ENCODE assay signal across 24 cellular contexts in the genomic region with DNA sequence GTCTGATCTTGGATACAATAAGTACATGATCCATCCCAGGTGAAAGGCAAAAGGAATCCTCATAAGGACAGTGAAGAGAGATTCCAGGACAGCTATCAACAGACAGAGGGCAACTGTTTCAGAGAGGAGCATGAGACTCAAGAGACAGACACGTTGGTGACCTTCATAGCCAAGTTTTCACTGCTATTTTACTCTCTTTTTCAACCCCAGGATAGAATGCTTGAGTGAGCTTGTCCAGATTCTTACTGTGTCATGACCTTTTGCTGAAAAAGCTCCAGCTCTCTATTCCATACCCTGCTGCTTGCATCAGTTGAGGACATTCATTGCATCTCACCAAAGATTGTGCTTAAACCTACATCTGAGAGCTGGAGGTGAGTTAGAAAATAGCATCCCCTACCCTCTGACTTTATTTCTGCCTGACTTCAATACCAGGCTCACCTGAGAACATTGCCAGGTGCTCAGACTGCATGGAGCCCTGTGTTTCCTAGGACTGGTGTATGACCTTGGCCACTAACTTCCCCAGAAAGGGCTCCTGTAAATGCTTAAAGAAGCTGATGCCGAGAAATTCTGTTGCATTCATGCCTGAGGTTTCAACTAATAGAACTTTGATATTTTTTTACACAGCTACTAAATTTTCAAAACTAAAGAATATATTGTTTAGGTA.
A peak's percentile ranks its signal among the peaks of the same experiment; 100 is the strongest.
DNase-seq lines count a peak whose midpoint lies in the region; ATAC-seq and TF ChIP-seq lines count a peak whose summit lies in the region.
"Had no signal": no experiment of that assay in that cellular context is flagged by ENCODE, and none has a peak within 500 bp of the region (broad histone marks: within the 10 kb centered on the region; RNA-seq: fewer than 3 reads in every experiment).

No MANE protein-coding gene starts in this region.

- BruUV-seq in Calu3 (replicated peaks; lab: Mats Ljungman, UMichigan): no TSS peak

- in situ Hi-C loops in SK-MEL-5 (cut with HindIII; ENCODE audit: low pct_unique_long_range_greater_than_20kb, low sequenced_read_pairs): no loop called here

- no peak overlapping the region for H3K4me3 Mint-ChIP-seq in Calu3 (ENCODE audit: low read depth, unreplicated experiment)
- no peak overlapping the region for H3K4me3 Mint-ChIP-seq in T-helper 2 cell treated with Interferon-gamma antibody and Interleukin-4, amounts not matched to agents 5 μg/mL and 100 μg/mL, for 36 hours
- H3K4me3 Mint-ChIP-seq: activated T-cell treated with anti-CD3 and anti-CD28 coated beads, Interleukin-2, amount 50 U/mL, for 4 hours; memory B cell; naive B cell had no signal

- peaks cover 62% of the 10 kb centered on the region for H3K4me1 Mint-ChIP-seq in Calu3 (ENCODE audit: low read depth, unreplicated experiment)
- no peaks in the 10 kb centered on the region for H3K4me1 Mint-ChIP-seq in T-helper 2 cell treated with Interferon-gamma antibody and Interleukin-4, amounts not matched to agents 5 μg/mL and 100 μg/mL, for 36 hours (ENCODE audit: low read depth)
- H3K4me1 Mint-ChIP-seq: memory B cell had no signal

- H3K27me3 ChIP-seq in foreskin keratinocyte: no peaks in the 10 kb centered on the region
- H3K27me3 ChIP-seq: adrenal gland, MG63, right atrium auricular region had no signal

- peaks cover 38% of the 10 kb centered on the region for H3K4me1 ChIP-seq in foreskin keratinocyte
- H3K4me1 ChIP-seq: right atrium auricular region had no signal

- intact Hi-C loops in Calu3 (cut with micrococcal nuclease; ENCODE audit: unreplicated experiment): loop anchor here (5.0 kb wide), 3 partner anchors 49 to 146 kb away; a partner anchor contains a TSS
- intact Hi-C loops in sciatic nerve (cut with DNase I): loop anchor here (2.0 kb wide), 1 partner anchor 48 kb away; no protein-coding TSS in a partner anchor

- H3K27ac Mint-ChIP-seq in Calu3 (ENCODE audit: unreplicated experiment): peak overlapping the region; percentile 100
- H3K27ac Mint-ChIP-seq in T-helper 2 cell treated with Interferon-gamma antibody and Interleukin-4, amounts not matched to agents 5 μg/mL and 100 μg/mL, for 36 hours: no peak overlapping the region
- H3K27ac Mint-ChIP-seq: memory B cell, naive B cell had no signal

- H3K9me3 Mint-ChIP-seq in Calu3 (ENCODE audit: low read depth, unreplicated experiment): no peaks in the 10 kb centered on the region
- no peaks in the 10 kb centered on the region for H3K9me3 Mint-ChIP-seq in T-helper 2 cell treated with Interferon-gamma antibody and Interleukin-4, amounts not matched to agents 5 μg/mL and 100 μg/mL, for 36 hours
- H3K9me3 Mint-ChIP-seq: activated T-cell treated with anti-CD3 and anti-CD28 coated beads, Interleukin-2, amount 50 U/mL, for 4 hours; memory B cell had no signal

- no peak for TF ChIP-seq CTCF in Calu3 (IDR thresholded peaks at IDR 0.05; ENCODE audit: unreplicated experiment)
- no peak for TF ChIP-seq CTCF in foreskin keratinocyte (conservative IDR thresholded peaks at IDR 0.05)

- CTCF ChIA-PET in Calu3 (lab: Charles Lee): interaction anchor here (0.7 kb wide), 1 partner anchor 40 kb away, joined by 3 read pairs; no protein-coding TSS in a partner anchor

- peaks cover 27% of the 10 kb centered on the region for H3K36me3 Mint-ChIP-seq in Calu3 (ENCODE audit: insufficient read depth, unreplicated experiment)
- no peaks in the 10 kb centered on the region for H3K36me3 Mint-ChIP-seq in T-helper 2 cell treated with Interferon-gamma antibody and Interleukin-4, amounts not matched to agents 5 μg/mL and 100 μg/mL, for 36 hours (ENCODE audit: low read depth)
- H3K36me3 Mint-ChIP-seq: memory B cell, naive B cell had no signal

- ATAC-seq in foreskin keratinocyte: no peak
- peak; percentile 37 for ATAC-seq in sciatic nerve
- ATAC-seq in GM18868 (IDR thresholded peaks at IDR 0.05; ENCODE audit: unreplicated experiment): no peak
- no peak for ATAC-seq in GM19035 (IDR thresholded peaks at IDR 0.05; ENCODE audit: unreplicated experiment)
- ATAC-seq: activated T-cell treated with anti-CD3 and anti-CD28 coated beads, Interleukin-2, amount 50 U/mL, for 4 hours had no signal

- no peaks in the 10 kb centered on the region for H3K27me3 Mint-ChIP-seq in Calu3 (ENCODE audit: unreplicated experiment)
- peaks cover 6% of the 10 kb centered on the region for H3K27me3 Mint-ChIP-seq in T-helper 2 cell treated with Interferon-gamma antibody and Interleukin-4, amounts not matched to agents 5 μg/mL and 100 μg/mL, for 36 hours (ENCODE audit: low read depth)

- H3K27ac ChIP-seq in foreskin keratinocyte: peak overlapping the region; percentile 3
- H3K27ac ChIP-seq: adrenal gland, right atrium auricular region had no signal

- DNase-seq in Calu3 (no peak), SK-MEL-5 (ENCODE audit: low read depth, low spot score) (peak; percentile 58), foreskin keratinocyte (no peak), sciatic nerve (ENCODE audit: low spot score) (no peak), SIG-M5 (lab: John Stamatoyannopoulos, UW) (no peak)
- no peak for DNase-seq in T-helper 2 cell treated with Interferon-gamma antibody and Interleukin-4, amounts not matched to agents 5 μg/mL and 100 μg/mL, for 36 hours (ENCODE audit: low spot score)
- DNase-seq: activated CD4-positive, alpha-beta T cell treated with anti-CD3 and anti-CD28 coated beads for 1 hour; activated CD8-positive, alpha-beta memory T cell treated with anti-CD3 and anti-CD28 coated beads for 24 hours; activated naive CD4-positive, alpha-beta T cell; activated T-cell treated with anti-CD3 and anti-CD28 coated beads, Interleukin-2, amount 50 U/mL, for 4 hours; adrenal gland; DMS 273 treated with DMSO at 0.1 percent for 48 hours; kidney; MG63; naive B cell; NCI-H1436; NCI-H524; occipital lobe; stimulated activated CD4-positive, alpha-beta T cell treated with anti-CD3 and anti-CD28 coated beads, Interleukin-15, amount 100 ng/mL, for 24 hours; stomach had no signal
